Comparison of ENCODE assay signal across 2 cellular contexts in the genomic region with DNA sequence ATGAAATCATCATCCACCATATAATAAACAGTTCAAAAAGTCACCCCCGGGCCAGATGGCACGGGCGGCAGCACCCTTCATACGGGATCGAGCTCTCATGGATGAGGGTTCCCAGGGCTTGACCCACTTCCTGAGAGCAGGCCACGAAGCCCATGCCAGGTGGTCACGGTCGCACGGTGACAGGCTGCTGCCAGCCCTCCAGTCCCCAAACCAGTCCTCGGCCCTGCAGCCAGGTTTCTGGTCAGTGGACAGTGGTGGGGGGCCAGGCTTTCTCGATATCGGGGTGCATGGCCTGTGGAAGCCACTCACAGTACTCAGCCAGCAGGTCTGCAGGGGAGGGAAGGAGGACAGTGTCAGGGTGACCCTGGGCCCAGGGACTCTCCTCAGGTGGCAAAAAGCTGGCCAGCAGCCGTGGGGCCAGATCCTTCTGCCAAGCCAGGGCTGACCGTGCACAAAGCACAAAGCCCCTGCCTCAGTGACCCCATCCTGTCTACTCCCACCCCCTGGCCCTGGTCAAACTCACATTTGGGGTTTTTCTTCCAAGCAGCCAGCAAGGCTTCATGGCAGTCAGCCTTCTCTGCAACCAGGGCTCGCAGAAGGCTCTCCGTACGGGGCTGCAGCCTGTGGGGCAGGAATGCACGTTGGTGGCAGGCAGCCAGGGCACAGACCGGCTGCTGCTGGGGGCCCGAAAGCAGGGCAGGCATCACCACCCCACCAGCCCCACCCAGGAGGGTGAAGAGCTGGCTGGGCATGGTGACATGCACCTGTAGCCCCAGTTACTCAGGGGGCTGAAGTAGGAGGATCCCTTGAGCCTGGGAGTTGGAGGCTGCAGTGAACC.
A peak's percentile ranks its signal among the peaks of the same experiment; 100 is the strongest.
TF ChIP-seq lines count a peak whose summit lies in the region.

No MANE protein-coding gene starts in this region.

TF ChIP-seq in Ishikawa, 13 proteins besides CTCF, POLR2A, EP300 and RAD21 (continued from another document):
- TF ChIP-seq EGR1 (IDR thresholded peaks at IDR 0.05) = no peak
- TF ChIP-seq TCF12 (IDR thresholded peaks at IDR 0.05; ENCODE audit: low read depth) = peak; percentile 15; the same call in 1 of the 2 replicates
- TF ChIP-seq NFIC (IDR thresholded peaks at IDR 0.05) = peak; percentile 82
- no peak for TF ChIP-seq CEBPB (IDR thresholded peaks at IDR 0.05)
- TF ChIP-seq ZBTB7A (IDR thresholded peaks at IDR 0.05; ENCODE audit: low read depth) = 0 out of 2 replicates have a peak, but pooled peaks have one; percentile 36
- TF ChIP-seq, protein P1, sequence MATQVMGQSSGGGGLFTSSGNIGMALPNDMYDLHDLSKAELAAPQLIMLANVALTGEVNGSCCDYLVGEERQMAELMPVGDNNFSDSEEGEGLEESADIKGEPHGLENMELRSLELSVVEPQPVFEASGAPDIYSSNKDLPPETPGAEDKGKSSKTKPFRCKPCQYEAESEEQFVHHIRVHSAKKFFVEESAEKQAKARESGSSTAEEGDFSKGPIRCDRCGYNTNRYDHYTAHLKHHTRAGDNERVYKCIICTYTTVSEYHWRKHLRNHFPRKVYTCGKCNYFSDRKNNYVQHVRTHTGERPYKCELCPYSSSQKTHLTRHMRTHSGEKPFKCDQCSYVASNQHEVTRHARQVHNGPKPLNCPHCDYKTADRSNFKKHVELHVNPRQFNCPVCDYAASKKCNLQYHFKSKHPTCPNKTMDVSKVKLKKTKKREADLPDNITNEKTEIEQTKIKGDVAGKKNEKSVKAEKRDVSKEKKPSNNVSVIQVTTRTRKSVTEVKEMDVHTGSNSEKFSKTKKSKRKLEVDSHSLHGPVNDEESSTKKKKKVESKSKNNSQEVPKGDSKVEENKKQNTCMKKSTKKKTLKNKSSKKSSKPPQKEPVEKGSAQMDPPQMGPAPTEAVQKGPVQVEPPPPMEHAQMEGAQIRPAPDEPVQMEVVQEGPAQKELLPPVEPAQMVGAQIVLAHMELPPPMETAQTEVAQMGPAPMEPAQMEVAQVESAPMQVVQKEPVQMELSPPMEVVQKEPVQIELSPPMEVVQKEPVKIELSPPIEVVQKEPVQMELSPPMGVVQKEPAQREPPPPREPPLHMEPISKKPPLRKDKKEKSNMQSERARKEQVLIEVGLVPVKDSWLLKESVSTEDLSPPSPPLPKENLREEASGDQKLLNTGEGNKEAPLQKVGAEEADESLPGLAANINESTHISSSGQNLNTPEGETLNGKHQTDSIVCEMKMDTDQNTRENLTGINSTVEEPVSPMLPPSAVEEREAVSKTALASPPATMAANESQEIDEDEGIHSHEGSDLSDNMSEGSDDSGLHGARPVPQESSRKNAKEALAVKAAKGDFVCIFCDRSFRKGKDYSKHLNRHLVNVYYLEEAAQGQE (IDR thresholded peaks at IDR 0.05; ENCODE audit: low read depth) = no peak

TF ChIP-seq in SK-N-SH treated with all-trans-retinoic acid at 6 μM for 48 hours, 23 proteins besides CTCF, POLR2A, EP300 and RAD21 (continued from another document):
- TF ChIP-seq, protein P2, sequence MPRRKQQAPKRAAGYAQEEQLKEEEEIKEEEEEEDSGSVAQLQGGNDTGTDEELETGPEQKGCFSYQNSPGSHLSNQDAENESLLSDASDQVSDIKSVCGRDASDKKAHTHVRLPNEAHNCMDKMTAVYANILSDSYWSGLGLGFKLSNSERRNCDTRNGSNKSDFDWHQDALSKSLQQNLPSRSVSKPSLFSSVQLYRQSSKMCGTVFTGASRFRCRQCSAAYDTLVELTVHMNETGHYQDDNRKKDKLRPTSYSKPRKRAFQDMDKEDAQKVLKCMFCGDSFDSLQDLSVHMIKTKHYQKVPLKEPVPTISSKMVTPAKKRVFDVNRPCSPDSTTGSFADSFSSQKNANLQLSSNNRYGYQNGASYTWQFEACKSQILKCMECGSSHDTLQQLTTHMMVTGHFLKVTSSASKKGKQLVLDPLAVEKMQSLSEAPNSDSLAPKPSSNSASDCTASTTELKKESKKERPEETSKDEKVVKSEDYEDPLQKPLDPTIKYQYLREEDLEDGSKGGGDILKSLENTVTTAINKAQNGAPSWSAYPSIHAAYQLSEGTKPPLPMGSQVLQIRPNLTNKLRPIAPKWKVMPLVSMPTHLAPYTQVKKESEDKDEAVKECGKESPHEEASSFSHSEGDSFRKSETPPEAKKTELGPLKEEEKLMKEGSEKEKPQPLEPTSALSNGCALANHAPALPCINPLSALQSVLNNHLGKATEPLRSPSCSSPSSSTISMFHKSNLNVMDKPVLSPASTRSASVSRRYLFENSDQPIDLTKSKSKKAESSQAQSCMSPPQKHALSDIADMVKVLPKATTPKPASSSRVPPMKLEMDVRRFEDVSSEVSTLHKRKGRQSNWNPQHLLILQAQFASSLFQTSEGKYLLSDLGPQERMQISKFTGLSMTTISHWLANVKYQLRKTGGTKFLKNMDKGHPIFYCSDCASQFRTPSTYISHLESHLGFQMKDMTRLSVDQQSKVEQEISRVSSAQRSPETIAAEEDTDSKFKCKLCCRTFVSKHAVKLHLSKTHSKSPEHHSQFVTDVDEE (CRISPR knock-in tag; IDR thresholded peaks at IDR 0.05) = no peak
- no peak for TF ChIP-seq ZFP30 (CRISPR knock-in tag; IDR thresholded peaks at IDR 0.05)
- no peak for TF ChIP-seq ZFP3 (CRISPR knock-in tag; IDR thresholded peaks at IDR 0.05)
- TF ChIP-seq PPARA (CRISPR knock-in tag; IDR thresholded peaks at IDR 0.05; ENCODE audit: borderline replicate concordance) = no peak
- TF ChIP-seq ARNTL (CRISPR knock-in tag; IDR thresholded peaks at IDR 0.05; ENCODE audit: borderline replicate concordance, low read depth) = no peak
- TF ChIP-seq ZNF8 (CRISPR knock-in tag; IDR thresholded peaks at IDR 0.05) = no peak
TF ChIP-seq in SK-N-SH treated with all-trans-retinoic acid at 6 μM for 48 hours: peak in this region for 0.
